ENCODE assay signal across 18 cellular contexts in genomic region chr11:20351151-20351550, GRCh38. TPM values are rescaled to one million over a fixed set of nuclear protein-coding genes. Genes with fewer than 3 reads are reported as not detected.
DNase-seq lines count a peak whose midpoint lies in the region; ATAC-seq, FAIRE-seq and TF ChIP-seq lines count a peak whose summit lies in the region.
"Had no signal": no experiment of that assay in that cellular context is flagged by ENCODE, and none has a peak within 500 bp of the region (broad histone marks: within the 10 kb centered on the region; RNA-seq: fewer than 3 reads in every experiment).

No MANE protein-coding gene starts in this region.

- H4K20me1 ChIP-seq in K562 (replicated peaks; ENCODE audit: control insufficient read depth, insufficient read depth, low read length): no peaks in the 10 kb centered on the region
- H4K20me1 ChIP-seq in keratinocyte (ENCODE audit: control insufficient read depth, extremely low read depth, insufficient read depth, low read length): no peaks in the 10 kb centered on the region
- H4K20me1 ChIP-seq: BLaER1 treated with 17β-estradiol and CSF1 and Interleukin-3, amounts not matched to agents 10 nM and 100 nM had no signal

- H3K9me3 Mint-ChIP-seq in Calu3 (ENCODE audit: low read depth, unreplicated experiment): no peaks in the 10 kb centered on the region
- H3K9me3 Mint-ChIP-seq: CD8-positive, alpha-beta T cell had no signal

- intact Hi-C loops in Calu3 (cut with micrococcal nuclease; ENCODE audit: unreplicated experiment) (loop anchor here (1.0 to 10.0 kb wide), 3 partner anchors 107 to 786 kb away; no protein-coding TSS in a partner anchor), K562 (cut with micrococcal nuclease) (no loop called here), lower leg skin (cut with DNase I; ENCODE audit: low total_unique reads) (loop anchor here (10.0 kb wide), 1 partner anchor 226 kb away; no protein-coding TSS in a partner anchor)

- no TSS peak for BruUV-seq in Calu3 (replicated peaks; lab: Mats Ljungman, UMichigan)
- no TSS peak for BruUV-seq in K562 (replicated peaks; lab: Mats Ljungman, UMichigan)

- peaks cover 34% of the 10 kb centered on the region for H3K4me1 Mint-ChIP-seq in Calu3 (ENCODE audit: low read depth, unreplicated experiment)

- peaks cover 19% of the 10 kb centered on the region for H3K27me3 Mint-ChIP-seq in Calu3 (ENCODE audit: unreplicated experiment)

- H3K4me2 ChIP-seq in K562 (ENCODE audit: insufficient read depth, low read length): no peak overlapping the region
- no peak overlapping the region for H3K4me2 ChIP-seq in keratinocyte (ENCODE audit: control insufficient read depth, extremely low read depth, insufficient read depth, low read depth, low read length)
- H3K4me2 ChIP-seq: BLaER1 treated with 17β-estradiol and CSF1 and Interleukin-3, amounts not matched to agents 10 nM and 100 nM; KMS-11 had no signal

- ATAC-seq in K562: no peak
- ATAC-seq in GM18511 (IDR thresholded peaks at IDR 0.05; ENCODE audit: unreplicated experiment): no peak
- ATAC-seq: CD8-positive, alpha-beta T cell had no signal

- TF ChIP-seq CTCF in Calu3 (IDR thresholded peaks at IDR 0.05; ENCODE audit: unreplicated experiment) (no peak), K562 (IDR thresholded peaks at IDR 0.05 in 2 of 3, conservative IDR thresholded peaks at IDR 0.05 in 1 of 3; ENCODE audit: insufficient read depth in 2 of 3, low read depth in 1 of 3, low read length in 3 of 3) (no peak), keratinocyte (optimal IDR thresholded peaks at IDR 0.05 in 1 of 3, IDR thresholded peaks at IDR 0.05 in 1 of 3, conservative IDR thresholded peaks at IDR 0.05 in 1 of 3; ENCODE audit: extremely low read depth in 1 of 3, insufficient read depth in 2 of 3, low read length in 3 of 3) (no peak), lower leg skin (IDR thresholded peaks at IDR 0.05) (no peak)

- no peak for TF ChIP-seq EP300 in K562 (IDR thresholded peaks at IDR 0.05; ENCODE audit: low read length)

- peaks cover 5% of the 10 kb centered on the region for H3K36me3 Mint-ChIP-seq in Calu3 (ENCODE audit: insufficient read depth, unreplicated experiment)
- H3K36me3 Mint-ChIP-seq: CD8-positive, alpha-beta T cell had no signal

- dilution Hi-C loops in keratinocyte (cut with MboI; ENCODE audit: extremely low pct_ligation_motif_present, low sequenced_read_pairs): no loop called here

- 11% methylated on average over 7 of the region's 7 CpGs for WGBS in K562 (ENCODE audit: insufficient coverage, low coverage, missing lambda C conversion rate)
- WGBS in lower leg skin, 2 donors: 54 to 59% methylated on average over 7 of the region's 7 CpGs

- H3K27ac ChIP-seq in K562 (ENCODE audit: extremely low read depth, low read depth, low read length): no peak overlapping the region
- H3K27ac ChIP-seq in keratinocyte (ENCODE audit: control insufficient read depth, insufficient read depth, low read length): no peak overlapping the region
- H3K27ac ChIP-seq: BLaER1 treated with 17β-estradiol and CSF1 and Interleukin-3, amounts not matched to agents 10 nM and 100 nM; KMS-11; SJSA1 had no signal

- no peak for TF ChIP-seq RAD21 in K562 (CRISPR knock-in tag; conservative IDR thresholded peaks at IDR 0.05 in 1 of 2, IDR thresholded peaks at IDR 0.05 in 1 of 2)

- no peak overlapping the region for H3K27ac Mint-ChIP-seq in Calu3 (ENCODE audit: unreplicated experiment)
- H3K27ac Mint-ChIP-seq: CD8-positive, alpha-beta T cell had no signal

- H3K9me1 ChIP-seq in K562 (ENCODE audit: control insufficient read depth, insufficient read depth, low read length): no peaks in the 10 kb centered on the region
- H3K9me1 ChIP-seq in keratinocyte (ENCODE audit: control insufficient read depth, extremely low read depth, insufficient read depth, low read length): no peaks in the 10 kb centered on the region

- no peak overlapping the region for H3K4me3 ChIP-seq in K562
- H3K4me3 ChIP-seq in keratinocyte (ENCODE audit: control insufficient read depth in 2 of 3, extremely low read depth in 1 of 3, insufficient read depth in 2 of 3, low read depth in 1 of 3, low read length in 3 of 3): no peak overlapping the region
- no peak overlapping the region for H3K4me3 ChIP-seq in lower leg skin (ENCODE audit: low read depth, poor library complexity, severe bottlenecking)
- H3K4me3 ChIP-seq: BLaER1 treated with 17β-estradiol and CSF1 and Interleukin-3, amounts not matched to agents 10 nM and 100 nM; SJSA1 had no signal

- H3K4me1 ChIP-seq in K562 (replicated peaks in 1 of 2; ENCODE audit: control insufficient read depth in 2 of 2, insufficient read depth in 2 of 2, low read length in 2 of 2) (no peaks in the 10 kb centered on the region), keratinocyte (ENCODE audit: control insufficient read depth, extremely low read depth, insufficient read depth, low read length) (peaks cover 6% of the 10 kb centered on the region)
- H3K4me1 ChIP-seq: SJSA1 had no signal

- H3K79me2 ChIP-seq in K562 (ENCODE audit: control insufficient read depth, insufficient read depth, low read length) (no peaks in the 10 kb centered on the region), keratinocyte (ENCODE audit: control insufficient read depth, insufficient read depth, low read length) (no peaks in the 10 kb centered on the region)

- H3K9ac ChIP-seq in K562 (ENCODE audit: insufficient read depth in 1 of 2, low read depth in 2 of 2, low read length in 2 of 2) (no peak overlapping the region), keratinocyte (ENCODE audit: control insufficient read depth, extremely low read depth, insufficient read depth, low read length) (no peak overlapping the region)
- H3K9ac ChIP-seq: BLaER1 treated with 17β-estradiol and CSF1 and Interleukin-3, amounts not matched to agents 10 nM and 100 nM; KMS-11 had no signal

- in situ Hi-C loops in K562 (cut with MboI): loop anchor here (10.0 kb wide), 1 partner anchor 406 kb away; no protein-coding TSS in a partner anchor

- no peak overlapping the region for H2AFZ ChIP-seq in K562 (ENCODE audit: low read depth, low read length)
- no peak overlapping the region for H2AFZ ChIP-seq in keratinocyte (ENCODE audit: control insufficient read depth, low read length)

- POLR2A ChIA-PET in K562 (lab: Yijun Ruan, JAX): no interaction called here

- H3K36me3 ChIP-seq in K562 (ENCODE audit: control insufficient read depth, insufficient read depth, low read length) (no peaks in the 10 kb centered on the region), keratinocyte (ENCODE audit: control insufficient read depth in 2 of 2, extremely low read depth in 1 of 2, insufficient read depth in 2 of 2, low read length in 2 of 2) (no peaks in the 10 kb centered on the region)
- H3K36me3 ChIP-seq: BLaER1 treated with 17β-estradiol and CSF1 and Interleukin-3, amounts not matched to agents 10 nM and 100 nM; SJSA1 had no signal

- TF ChIP-seq POLR2A in K562 (conservative IDR thresholded peaks at IDR 0.05): no peak
- no peak for TF ChIP-seq POLR2A in lower leg skin (IDR thresholded peaks at IDR 0.05)

- no peak for FAIRE-seq in K562 (lab: Jason Lieb, UNC)
- peak; percentile 26 for FAIRE-seq in keratinocyte (lab: Jason Lieb, UNC)
- FAIRE-seq: GM12892, GM18507, H1 had no signal

- DNase-seq in Calu3 (peak; percentile 27), NOMO-1 (lab: John Stamatoyannopoulos, UW; ENCODE audit: unreplicated experiment in 2 of 2) (peak; percentile 35 to 41), K562 (ENCODE audit: extremely low read depth in 1 of 4, low spot score in 3 of 4) (no peak), keratinocyte (ENCODE audit: low read depth, low spot score) (no peak), lower leg skin (ENCODE audit: low spot score in 2 of 2) (no peak), DMS114 treated with DMSO at 0.1 percent for 48 hours (lab: John Stamatoyannopoulos, UW; ENCODE audit: unreplicated experiment) (no peak)
- DNase-seq: CD8-positive, alpha-beta T cell; NCI-H1105; NCI-H2081; NCI-H446 treated with DMSO at 0.1 percent for 48 hours; NCI-H748 treated with DMSO at 0.1 percent for 48 hours had no signal

- H3K27me3 ChIP-seq in K562 (ENCODE audit: control insufficient read depth in 2 of 2, insufficient read depth in 2 of 2, low read length in 2 of 2) (no peaks in the 10 kb centered on the region), keratinocyte (ENCODE audit: control insufficient read depth, extremely low read depth, insufficient read depth, low read length) (no peaks in the 10 kb centered on the region)
- H3K27me3 ChIP-seq: BLaER1 treated with 17β-estradiol and CSF1 and Interleukin-3, amounts not matched to agents 10 nM and 100 nM had no signal

- H3K9me3 ChIP-seq in K562 (replicated peaks; ENCODE audit: control insufficient read depth, insufficient read depth, low read depth, low read length): no peaks in the 10 kb centered on the region
- H3K9me3 ChIP-seq in keratinocyte (ENCODE audit: control insufficient read depth, low read depth, low read length): no peaks in the 10 kb centered on the region
- H3K9me3 ChIP-seq: BLaER1 treated with 17β-estradiol and CSF1 and Interleukin-3, amounts not matched to agents 10 nM and 100 nM; SJSA1 had no signal

- CTCF ChIA-PET in Calu3 (lab: Charles Lee): interaction anchor here (1.7 kb wide), 1 partner anchor 219 kb away, joined by 3 read pairs; no protein-coding TSS in a partner anchor
- CTCF ChIA-PET in K562 (lab: Yijun Ruan, JAX; ENCODE audit: low intra/inter-chr PET ratio): interaction anchor here (0.6 kb wide), 1 partner anchor 218 kb away, joined by 3 read pairs; no protein-coding TSS in a partner anchor

- no peak overlapping the region for H3K4me3 Mint-ChIP-seq in Calu3 (ENCODE audit: low read depth, unreplicated experiment)
- H3K4me3 Mint-ChIP-seq: CD8-positive, alpha-beta T cell had no signal

RNA-seq across cellular contexts. Expression of gene HTATIP2, which starts 12.4 kb away (rescaled TPM):
- total RNA-seq in Calu3 (2022) (94.7 and 106 TPM in 2 replicates), K562 (2014; rRNA removed) (49.6 and 59.9 TPM in 2 replicates), K562 (2014; rRNA removed; fragmentation: Illumina TruSeq; extraction: Trizol) (57.4 and 63.7 TPM in 2 replicates), K562 (2015; rRNA removed; fragmentation: Illumina TruSeq; extraction: Trizol) (46.9 and 52.4 TPM in 2 replicates), K562 (2021) (45.7 and 48.3 TPM in 2 replicates), lower leg skin (10 to 100 TPM; 41.4 to 63.2 (median 54.9) TPM)
- 26.5 and 48.5 TPM in 2 replicates for total RNA-seq in K562 (2011; cell fraction: chromatin; rRNA removed; ENCODE audit: low replicate concordance)
- total RNA-seq in K562 (2011; cell fraction: nucleolus; rRNA removed): 24.3 and 26.2 TPM in 2 replicates
- 35.4 and 42.0 TPM in 2 replicates for total RNA-seq in K562 (2011; cell fraction: nucleoplasm; rRNA removed)
- polyA plus RNA-seq in K562 (2011; rRNA removed) (43.4 and 64.4 TPM in 2 replicates), K562 (2014; fragmentation: Illumina TruSeq; extraction: Trizol) (51.8 and 65.7 TPM in 2 replicates), K562 (2014; fragmentation: Nextera tagmentation; extraction: Ambion mirVana) (10 to 100 TPM; 89.7 to 90.9 TPM), K562 (2014; rRNA removed) (70.4 and 74.2 TPM in 2 replicates), keratinocyte (34.9 to 46.0 TPM (median 45.1 TPM) in 3 replicates)
- polyA plus RNA-seq in K562 (2011; cell fraction: cytosol; rRNA removed): 15.9 and 29.8 TPM in 2 replicates
- polyA plus RNA-seq in K562 (2011; cell fraction: nucleus; rRNA removed): 23.9 and 34.4 TPM in 2 replicates
- 62.2 and 81.0 TPM in 2 replicates for polyA plus RNA-seq in K562 (2012)
- polyA minus RNA-seq in K562 (2011; rRNA and poly(A)+ RNA removed): 49.7 and 57.3 TPM in 2 replicates
- 9.2 and 21.1 TPM in 2 replicates for polyA minus RNA-seq in K562 (2011; cell fraction: cytosol; rRNA and poly(A)+ RNA removed)
- 13.9 and 16.1 TPM in 2 replicates for polyA minus RNA-seq in K562 (2011; cell fraction: nucleus; rRNA and poly(A)+ RNA removed)
- 97.0 TPM for polyA plus RNA-seq in keratinocyte (2011; ENCODE audit: low read depth)
- polyA plus RNA-seq in keratinocyte (2011; cell fraction: cytosol; rRNA removed): 55.5 and 67.5 TPM in 2 replicates
- 37.4 and 45.8 TPM in 2 replicates for polyA plus RNA-seq in keratinocyte (2011; cell fraction: nucleus; rRNA removed)
- polyA plus RNA-seq in keratinocyte (2012; ENCODE audit: low replicate concordance): 34.9 and 67.6 TPM in 2 replicates
- polyA minus RNA-seq in keratinocyte: 3.1 to 26.9 TPM (median 21.4 TPM) in 3 replicates
- 26.5 TPM for polyA minus RNA-seq in keratinocyte (2011; cell fraction: cytosol; rRNA and poly(A)+ RNA removed)
- 9.2 and 16.6 TPM in 2 replicates for polyA minus RNA-seq in keratinocyte (2011; cell fraction: nucleus; rRNA and poly(A)+ RNA removed)

RNA-seq across cellular contexts. Expression of gene PRMT3, which starts 36.4 kb away (rescaled TPM):
- 23.1 and 24.0 TPM in 2 replicates for total RNA-seq in Calu3 (2022)
- 37.6 and 85.1 TPM in 2 replicates for total RNA-seq in K562 (2011; cell fraction: chromatin; rRNA removed; ENCODE audit: low replicate concordance)
- 27.8 and 29.6 TPM in 2 replicates for total RNA-seq in K562 (2011; cell fraction: nucleolus; rRNA removed)
- 42.1 and 62.3 TPM in 2 replicates for total RNA-seq in K562 (2011; cell fraction: nucleoplasm; rRNA removed)
- total RNA-seq in K562 (2014; rRNA removed): 45.4 and 46.4 TPM in 2 replicates
- 55.8 and 64.1 TPM in 2 replicates for total RNA-seq in K562 (2014; rRNA removed; fragmentation: Illumina TruSeq; extraction: Trizol)
- 43.7 and 44.2 TPM in 2 replicates for total RNA-seq in K562 (2015; rRNA removed; fragmentation: Illumina TruSeq; extraction: Trizol)
- 43.2 and 44.7 TPM in 2 replicates for total RNA-seq in K562 (2021)
- polyA plus RNA-seq in K562 (2011; rRNA removed): 36.3 and 62.1 TPM in 2 replicates
- 14.9 and 18.5 TPM in 2 replicates for polyA plus RNA-seq in K562 (2011; cell fraction: cytosol; rRNA removed)
- polyA plus RNA-seq in K562 (2011; cell fraction: nucleus; rRNA removed): 20.7 and 29.0 TPM in 2 replicates
- 23.6 and 28.6 TPM in 2 replicates for polyA plus RNA-seq in K562 (2012)
- polyA plus RNA-seq in K562 (2014; fragmentation: Illumina TruSeq; extraction: Trizol): 44.2 and 49.8 TPM in 2 replicates
- polyA plus RNA-seq in K562 (2014; fragmentation: Nextera tagmentation; extraction: Ambion mirVana): 10 to 100 TPM; 24.0 to 35.3 TPM
- 42.8 and 44.7 TPM in 2 replicates for polyA plus RNA-seq in K562 (2014; rRNA removed)
- polyA minus RNA-seq in K562 (2011; rRNA and poly(A)+ RNA removed): 64.1 and 76.2 TPM in 2 replicates
- 11.9 and 27.8 TPM in 2 replicates for polyA minus RNA-seq in K562 (2011; cell fraction: cytosol; rRNA and poly(A)+ RNA removed)
- polyA minus RNA-seq in K562 (2011; cell fraction: nucleus; rRNA and poly(A)+ RNA removed): 42.9 and 59.4 TPM in 2 replicates
- polyA plus RNA-seq in keratinocyte: 17.2 to 29.4 TPM (median 18.0 TPM) in 3 replicates
- polyA plus RNA-seq in keratinocyte (2011; ENCODE audit: low read depth): 19.4 TPM
- polyA plus RNA-seq in keratinocyte (2011; cell fraction: cytosol; rRNA removed): 14.3 and 24.9 TPM in 2 replicates
- 17.3 and 19.5 TPM in 2 replicates for polyA plus RNA-seq in keratinocyte (2011; cell fraction: nucleus; rRNA removed)
- polyA plus RNA-seq in keratinocyte (2012; ENCODE audit: low replicate concordance): 16.6 and 18.6 TPM in 2 replicates
- 2.2 to 22.2 TPM (median 9.4 TPM) in 3 replicates for polyA minus RNA-seq in keratinocyte
- 15.9 TPM for polyA minus RNA-seq in keratinocyte (2011; cell fraction: cytosol; rRNA and poly(A)+ RNA removed)
- 16.0 and 25.6 TPM in 2 replicates for polyA minus RNA-seq in keratinocyte (2011; cell fraction: nucleus; rRNA and poly(A)+ RNA removed)
- total RNA-seq in lower leg skin: 10 to 100 TPM in 3 of 4 donors, 1 to 10 TPM in 1; 8.2 to 14.9 (median 12.9) TPM

Comparison
In these comparisons a context has a peak if more than half of its experiments do, and no peak if none do; other contexts are left out.
1. DNase-seq: peak in Calu3 (single experiment) and NOMO-1 (2 of 2); none in K562 (0 of 4), keratinocyte (single experiment), lower leg skin (0 of 2) and DMS114 treated with DMSO at 0.1 percent for 48 hours (single experiment).